In the genomic region with DNA sequence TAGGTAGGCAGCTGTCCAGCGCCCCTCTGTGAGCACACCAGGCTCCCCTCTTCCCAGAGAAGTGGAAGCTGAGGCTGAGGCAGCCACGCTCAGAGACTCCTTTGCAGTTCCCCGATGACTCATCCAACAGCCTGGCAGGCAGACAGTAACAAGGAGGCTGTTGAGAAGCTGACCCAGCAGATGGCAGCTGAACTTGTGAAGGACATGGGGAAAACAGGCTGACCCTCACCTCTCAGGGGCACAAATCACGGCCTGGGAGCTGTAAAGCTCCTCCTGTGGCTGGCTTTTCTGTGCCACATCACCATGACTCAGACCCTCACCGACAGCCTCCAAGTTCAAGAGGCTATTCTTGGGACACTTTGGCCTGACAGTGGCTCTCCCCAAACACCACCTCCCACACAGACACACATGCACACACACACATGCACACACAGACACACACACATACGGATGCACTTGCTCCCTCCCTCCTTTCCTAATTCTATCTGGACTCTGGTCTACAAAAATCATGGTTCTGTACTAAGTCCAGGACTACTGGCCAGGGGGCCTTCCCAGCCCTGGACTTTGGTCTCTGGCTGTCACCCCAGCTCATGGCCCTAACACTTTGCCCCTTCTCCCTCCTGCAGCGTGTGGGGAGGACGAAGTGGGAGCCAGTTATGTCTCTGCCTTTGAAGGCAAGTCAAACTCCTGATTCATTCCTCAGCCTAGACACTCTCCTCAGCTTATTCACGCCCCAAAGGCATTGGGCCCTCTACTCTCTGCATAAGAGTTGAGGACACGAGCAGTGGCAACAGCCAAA, we compare ENCODE assay signal across 1 cellular context.
TF ChIP-seq lines count a peak whose summit lies in the region.

No MANE protein-coding gene starts in this region.

TF ChIP-seq in IMR-90, 13 proteins besides CTCF, POLR2A, EP300 and RAD21:
- TF ChIP-seq CHD1 (IDR thresholded peaks at IDR 0.05; ENCODE audit: low read depth, low read length) (0 out of 2 replicates have a peak, but pooled peaks have one; percentile 46), RCOR1 (IDR thresholded peaks at IDR 0.05; ENCODE audit: insufficient replicate concordance, low read length) (peak; percentile 65), SMC3 (IDR thresholded peaks at IDR 0.05; ENCODE audit: low read depth, low read length) (peak; percentile 37), FOS (IDR thresholded peaks at IDR 0.05; ENCODE audit: low read depth, low read length) (peak; percentile 98), ELK1 (IDR thresholded peaks at IDR 0.05; ENCODE audit: borderline replicate concordance, low read depth, low read length) (no peak), MAFK (IDR thresholded peaks at IDR 0.05; ENCODE audit: low read depth, low read length) (peak; percentile 64; the same call in 1 of the 2 replicates), NFE2L2 (IDR thresholded peaks at IDR 0.05; ENCODE audit: low read depth, low read length) (peak; percentile 49; the same call in 1 of the 2 replicates), CEBPB (IDR thresholded peaks at IDR 0.05; ENCODE audit: low read depth, low read length) (no peak), USF2 (IDR thresholded peaks at IDR 0.05; ENCODE audit: low read depth, low read length) (no peak), BHLHE40 (IDR thresholded peaks at IDR 0.05; ENCODE audit: low read depth, low read length) (peak; percentile 60; the same call in 1 of the 2 replicates), MAZ (IDR thresholded peaks at IDR 0.05; ENCODE audit: borderline replicate concordance, low read depth, low read length) (no peak), MXI1 (IDR thresholded peaks at IDR 0.05; ENCODE audit: borderline replicate concordance, low read depth, low read length) (0 out of 2 replicates have a peak, but pooled peaks have one; percentile 48), RFX5 (IDR thresholded peaks at IDR 0.05; ENCODE audit: low read depth, low read length) (no peak)
